1 cellular context compared by ENCODE assay signal in genomic region chr1:6003568-6004411, GRCh38.
TF ChIP-seq lines count a peak whose summit lies in the region.

No MANE protein-coding gene starts in this region.

TF ChIP-seq in HEK293T, 16 proteins besides CTCF, POLR2A, EP300 and RAD21 (continued from another document):
- TF ChIP-seq PKNOX1 (IDR thresholded peaks at IDR 0.05) (no peak), SP1 (IDR thresholded peaks at IDR 0.05) (no peak)
TF ChIP-seq in HEK293T: peak in this region for 0.
